ENCODE assay signal across 8 cellular contexts in the genomic region with DNA sequence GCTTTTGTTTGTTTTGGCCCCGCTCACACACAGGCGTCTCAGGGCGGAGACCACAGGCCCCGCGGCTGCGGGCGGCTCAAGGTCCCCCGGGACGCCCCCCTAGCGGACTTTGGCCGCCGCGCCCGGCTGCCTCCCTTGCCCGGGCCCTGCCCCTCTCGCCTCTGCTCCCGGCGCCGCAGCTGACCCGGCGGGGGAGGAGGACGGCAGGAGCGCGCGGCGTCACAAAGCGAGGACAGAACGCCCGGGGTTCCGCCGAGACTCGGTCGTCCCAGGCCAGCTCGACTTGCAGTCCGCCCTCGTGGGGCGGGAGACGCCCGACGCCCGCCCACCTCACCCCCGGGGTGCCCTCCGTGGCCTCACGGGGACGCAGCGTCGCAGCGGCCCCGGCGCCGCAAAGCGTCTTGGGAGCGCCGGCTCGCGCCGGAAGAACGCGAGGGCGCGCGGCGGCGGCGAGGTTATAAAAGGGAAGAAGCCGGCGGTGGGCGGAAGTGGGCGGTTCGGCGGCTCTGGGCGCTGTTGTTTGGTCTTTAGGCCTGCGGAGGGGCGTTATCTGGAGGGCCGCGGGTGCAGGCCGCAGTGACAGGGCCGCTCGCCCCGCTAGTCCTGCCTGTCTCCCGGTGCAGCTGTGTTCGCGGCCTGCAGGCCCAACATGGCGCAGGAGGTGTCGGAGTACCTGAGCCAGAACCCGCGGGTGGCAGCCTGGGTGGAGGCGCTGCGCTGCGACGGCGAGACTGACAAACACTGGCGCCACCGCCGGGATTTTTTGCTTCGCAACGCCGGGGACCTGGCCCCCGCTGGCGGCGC. TPM values are rescaled to one million over a fixed set of nuclear protein-coding genes. Genes with fewer than 3 reads are reported as not detected.
A peak's percentile ranks its signal among the peaks of the same experiment; 100 is the strongest.
DNase-seq lines count a peak whose midpoint lies in the region; ATAC-seq and TF ChIP-seq lines count a peak whose summit lies in the region.

A gene with protein sequence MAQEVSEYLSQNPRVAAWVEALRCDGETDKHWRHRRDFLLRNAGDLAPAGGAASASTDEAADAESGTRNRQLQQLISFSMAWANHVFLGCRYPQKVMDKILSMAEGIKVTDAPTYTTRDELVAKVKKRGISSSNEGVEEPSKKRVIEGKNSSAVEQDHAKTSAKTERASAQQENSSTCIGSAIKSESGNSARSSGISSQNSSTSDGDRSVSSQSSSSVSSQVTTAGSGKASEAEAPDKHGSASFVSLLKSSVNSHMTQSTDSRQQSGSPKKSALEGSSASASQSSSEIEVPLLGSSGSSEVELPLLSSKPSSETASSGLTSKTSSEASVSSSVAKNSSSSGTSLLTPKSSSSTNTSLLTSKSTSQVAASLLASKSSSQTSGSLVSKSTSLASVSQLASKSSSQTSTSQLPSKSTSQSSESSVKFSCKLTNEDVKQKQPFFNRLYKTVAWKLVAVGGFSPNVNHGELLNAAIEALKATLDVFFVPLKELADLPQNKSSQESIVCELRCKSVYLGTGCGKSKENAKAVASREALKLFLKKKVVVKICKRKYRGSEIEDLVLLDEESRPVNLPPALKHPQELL (plus strand): TSS at position 488 of the 804 bp plus-strand sequence. CDS start 162 bp downstream, at position 650.

- H3K4me3 ChIP-seq in PC-9 = peak within 1 kb of the TSS; percentile 88
- peak within 1 kb of the TSS; percentile 97 for H3K4me3 ChIP-seq in epithelial cell of proximal tubule (ENCODE audit: low read depth, low read length)
- H3K4me3 ChIP-seq in mucosa of rectum (ENCODE audit: low read length in 2 of 2) = peak within 1 kb of the TSS; percentile 93 to 94

- peak within 1 kb of the TSS; percentile 84 for H3K4me2 ChIP-seq in PC-9

- POLR2A ChIA-PET in PC-9 (lab: Charles Lee; ENCODE audit: unreplicated experiment) = interaction anchor here (0.6 kb wide), 1 partner anchor 561 kb away, joined by 3 read pairs; no protein-coding TSS in a partner anchor

- no peaks in the 10 kb centered on the region for H3K9me2 ChIP-seq in PC-9 (ENCODE audit: insufficient read depth)

- H3K27me3 ChIP-seq in PC-9 (ENCODE audit: insufficient read depth, low read depth) (no peaks in the 10 kb centered on the region), mucosa of rectum (ENCODE audit: control insufficient read depth in 2 of 2, insufficient read depth in 2 of 2, low read length in 2 of 2) (no peaks in the 10 kb centered on the region)

- intact Hi-C loops in PC-9 (cut with micrococcal nuclease; ENCODE audit: unreplicated experiment) = loop anchor here (1.0 to 2.0 kb wide), 2 partner anchors 37 to 60 kb away; a partner anchor contains a TSS

- CTCF ChIA-PET in PC-9 (lab: Charles Lee) = no interaction called here

- BruUV-seq in PC-9 (replicated peaks; lab: Mats Ljungman, UMichigan) = no TSS peak

- H3K9ac ChIP-seq in mucosa of rectum (ENCODE audit: low read depth in 1 of 2, low read length in 2 of 2) = peak within 1 kb of the TSS; percentile 99 to 100

- in situ Hi-C loops in KBM-7 (cut with MboI; ENCODE audit: low pct_unique_long_range_greater_than_20kb, low sequenced_read_pairs) = no loop called here

- H3K79me2 ChIP-seq in PC-9 (ENCODE audit: low read depth) = peaks cover 27% of the 10 kb centered on the region

- peaks cover 28% of the 10 kb centered on the region for H3F3A ChIP-seq in PC-9 (ENCODE audit: insufficient read depth, low read depth)

- H3K4me1 ChIP-seq in PC-9 (replicated peaks; ENCODE audit: insufficient read depth) (peaks cover 13% of the 10 kb centered on the region), mucosa of rectum (ENCODE audit: control insufficient read depth in 2 of 2, insufficient read depth in 2 of 2, low read length in 2 of 2) (peaks cover 33 to 37% of the 10 kb centered on the region in 2 donors)

- H3K27ac ChIP-seq in PC-9 (peak within 1 kb of the TSS; percentile 93), mucosa of rectum (ENCODE audit: low read depth in 2 of 2, low read length in 2 of 2) (peak within 1 kb of the TSS; percentile 99 to 100)

- peak; percentile 87 for ATAC-seq in GM21723 (IDR thresholded peaks at IDR 0.05; ENCODE audit: unreplicated experiment)

- TF ChIP-seq CTCF in PC-9 (conservative IDR thresholded peaks at IDR 0.05) = no peak
- peak; percentile 12 for TF ChIP-seq CTCF in epithelial cell of proximal tubule (conservative IDR thresholded peaks at IDR 0.05; ENCODE audit: low read depth, low read length)

- H3K36me3 ChIP-seq in PC-9 (ENCODE audit: low read depth) (peaks cover 14% of the 10 kb centered on the region; the same call in 1 of the 2 replicates), mucosa of rectum (ENCODE audit: control insufficient read depth in 2 of 2, insufficient read depth in 2 of 2, low read length in 2 of 2) (peaks cover 22 to 28% of the 10 kb centered on the region in 2 donors)

- H3K9me3 ChIP-seq in PC-9 (ENCODE audit: insufficient read depth, low read depth) (no peaks in the 10 kb centered on the region), mucosa of rectum (ENCODE audit: control insufficient read depth in 2 of 2, low read length in 2 of 2) (no peaks in the 10 kb centered on the region)

- peak within 1 kb of the TSS; percentile 97 for H2AFZ ChIP-seq in PC-9

- DNase-seq in DMS79 (lab: John Stamatoyannopoulos, UW) = peak; percentile 59
- peak; percentile 98 for DNase-seq in KBM-7
- DNase-seq in PC-9 = peak; percentile 81 to 93
- peak; percentile 95 for DNase-seq in activated T-cell treated with anti-CD3 and anti-CD28 coated beads, Interleukin-2, amount 50 U/mL, for 1 hour
- DNase-seq in epithelial cell of proximal tubule (ENCODE audit: low read depth) = no peak
- peak; percentile 94 for DNase-seq in stimulated activated CD8-positive, alpha-beta memory T cell treated with anti-CD3 and anti-CD28 coated beads, Interleukin-4, amount 100 ng/mL, for 48 hours

- no peaks in the 10 kb centered on the region for H4K20me1 ChIP-seq in PC-9 (ENCODE audit: insufficient read depth)

RNA-seq across cellular contexts. Expression of the gene that starts here (rescaled TPM):
- 7.7 and 8.7 TPM in 2 replicates for total RNA-seq in PC-9 (2021)
- 25.5 and 36.8 TPM in 2 replicates for total RNA-seq in epithelial cell of proximal tubule
